ENCODE assay signal across 9 cellular contexts in the genomic region with DNA sequence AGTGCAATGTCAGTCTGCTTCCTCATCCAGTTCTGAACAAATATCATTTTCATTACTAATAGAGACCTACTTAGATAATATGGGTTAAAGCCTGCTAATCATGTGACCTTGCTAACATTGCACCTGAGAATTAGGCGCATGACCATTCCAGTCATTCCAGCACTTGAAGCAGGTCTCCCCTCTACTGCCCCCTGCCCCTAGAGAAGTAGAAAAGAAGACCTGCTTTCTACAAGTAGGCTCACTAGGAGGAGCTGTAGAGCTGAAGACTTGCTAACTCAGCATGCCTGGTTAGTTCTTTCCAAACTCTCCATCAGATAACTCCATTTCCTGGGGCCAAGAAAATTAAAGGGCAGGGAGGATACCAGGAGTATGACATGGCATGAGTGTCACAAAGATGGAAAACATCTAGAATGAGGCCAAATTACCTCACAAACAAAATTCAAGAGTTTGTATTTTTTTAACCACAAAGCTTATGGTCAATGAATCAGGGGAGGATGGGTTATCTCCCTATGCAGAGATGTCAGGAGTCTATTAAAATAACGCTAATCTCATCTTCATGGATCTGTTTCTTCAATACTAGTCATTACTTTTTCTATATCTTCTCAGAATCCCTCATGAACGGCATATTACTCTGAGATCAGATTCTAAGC. TPM values are rescaled to one million over a fixed set of nuclear protein-coding genes. Genes with fewer than 3 reads are reported as not detected.
A peak's percentile ranks its signal among the peaks of the same experiment; 100 is the strongest.
DNase-seq lines count a peak whose midpoint lies in the region; ATAC-seq, FAIRE-seq and TF ChIP-seq lines count a peak whose summit lies in the region.
"Not testable (repeated sequence)": the region's sequence is repeated elsewhere in the genome, so short reads cannot be mapped to it uniquely, and the experiment has no call there.
"Had no signal": no experiment of that assay in that cellular context is flagged by ENCODE, and none has a peak within 500 bp of the region (broad histone marks: within the 10 kb centered on the region; RNA-seq: fewer than 3 reads in every experiment).

No MANE protein-coding gene starts in this region.

- not testable (repeated sequence) for H3K4me1 Mint-ChIP-seq in T-helper 17 cell; brain; glutamatergic neuron (ENCODE audit: low read depth, unreplicated experiment); nephron progenitor cell

- H3K27ac Mint-ChIP-seq in T-helper 17 cell; brain; glutamatergic neuron (ENCODE audit: unreplicated experiment); nephron progenitor cell: not testable (repeated sequence)

- FAIRE-seq in A204.1 (lab: Jason Lieb, UNC): peak; percentile 41

- H4K20me1 ChIP-seq in KMS-11 (ENCODE audit: insufficient read depth): not testable (repeated sequence)

- not testable (repeated sequence) for H3K9me3 Mint-ChIP-seq in brain; glutamatergic neuron (ENCODE audit: unreplicated experiment); nephron progenitor cell

- peak; percentile 75 for ATAC-seq in T-helper 17 cell

- TF ChIP-seq CTCF in GM06990 (IDR thresholded peaks at IDR 0.05; ENCODE audit: insufficient read depth, low read length, poor library complexity, severe bottlenecking): peak; percentile 62
- TF ChIP-seq CTCF in KMS-11 (conservative IDR thresholded peaks at IDR 0.05; ENCODE audit: low read depth, low read length): peak; percentile 63
- TF ChIP-seq CTCF in brain (conservative IDR thresholded peaks at IDR 0.05): peak; percentile 75 to 81
- TF ChIP-seq CTCF in glutamatergic neuron (IDR thresholded peaks at IDR 0.05; ENCODE audit: partially characterized antibody, unreplicated experiment): peak; percentile 17
- peak; percentile 46 for TF ChIP-seq CTCF in nephron progenitor cell (IDR thresholded peaks at IDR 0.05)

- H3K36me3 Mint-ChIP-seq in T-helper 17 cell (ENCODE audit: low read depth); brain; glutamatergic neuron (ENCODE audit: unreplicated experiment); nephron progenitor cell (ENCODE audit: low read depth): not testable (repeated sequence)

- H3K4me2 ChIP-seq in KMS-11: not testable (repeated sequence)

- not testable (repeated sequence) for DNase-seq in GM06990 (ENCODE audit: extremely low read depth, insufficient read length); T-helper 17 cell; glutamatergic neuron
- DNase-seq in NCI-H524 (lab: John Stamatoyannopoulos, UW) (peak; percentile 49 to 65), nephron progenitor cell (peak; percentile 33)

- not testable (repeated sequence) for H3K4me3 ChIP-seq in GM06990 (replicated peaks; ENCODE audit: low read depth, low read length); KMS-11 (IDR thresholded peaks at IDR 0.05; ENCODE audit: insufficient read depth, low read depth, low read length)

- H3K36me3 ChIP-seq in GM06990 (ENCODE audit: control insufficient read depth, insufficient read depth, low read length); KMS-11 (ENCODE audit: insufficient read depth): not testable (repeated sequence)

- H3K9me3 ChIP-seq in T-helper 17 cell (ENCODE audit: control insufficient read depth, low read length, poor library complexity, severe bottlenecking): not testable (repeated sequence)

- not testable (repeated sequence) for H3K27me3 ChIP-seq in GM06990 (replicated peaks; ENCODE audit: control insufficient read depth, insufficient read depth, low read length); KMS-11 (ENCODE audit: insufficient read depth, low read depth)

- not testable (repeated sequence) for H3K9ac ChIP-seq in KMS-11

- H3K79me2 ChIP-seq in KMS-11 (ENCODE audit: insufficient read depth, low read depth): not testable (repeated sequence)

- H3K4me3 Mint-ChIP-seq in T-helper 17 cell; brain; glutamatergic neuron (ENCODE audit: unreplicated experiment); nephron progenitor cell: not testable (repeated sequence)

- not testable (repeated sequence) for H2AFZ ChIP-seq in KMS-11 (ENCODE audit: low read depth)

- H3K27ac ChIP-seq in KMS-11: not testable (repeated sequence)

- H3K27me3 Mint-ChIP-seq in T-helper 17 cell; brain; glutamatergic neuron (ENCODE audit: unreplicated experiment); nephron progenitor cell (ENCODE audit: low read depth, poor library complexity): not testable (repeated sequence)

- not testable (repeated sequence) for H3K4me1 ChIP-seq in KMS-11 (ENCODE audit: low read depth, poor library complexity, severe bottlenecking)

RNA-seq across cellular contexts. Expression of a gene that starts 14.2 kb away (rescaled TPM):
- total RNA-seq in T-helper 17 cell (not detected), glutamatergic neuron (ENCODE audit: unreplicated experiment) (not detected)
- not detected for polyA plus RNA-seq in brain (ENCODE audit: insufficient read depth, low read depth, low replicate concordance)
- polyA plus RNA-seq: IgD-negative memory B cell had no signal

RNA-seq across cellular contexts. Expression of a gene that starts 31.1 kb away (rescaled TPM):
- not detected for total RNA-seq in T-helper 17 cell
- polyA plus RNA-seq in brain (ENCODE audit: insufficient read depth, low read depth, low replicate concordance): not detected
- not detected for total RNA-seq in glutamatergic neuron (ENCODE audit: unreplicated experiment)
- polyA plus RNA-seq: IgD-negative memory B cell had no signal

Comparison
In these comparisons a context has a peak if more than half of its experiments do, and no peak if none do; other contexts are left out.
1. CTCF ChIP-seq: peak in every context shown above with its lines; median percentile 78 in brain; 63 in KMS-11; 62 in GM06990; 46 in nephron progenitor cell; 17 in glutamatergic neuron.